In genomic region chr10:114100848-114101741, GRCh38 we compare ENCODE assay signal across 8 cellular contexts. TPM values are rescaled to one million over a fixed set of nuclear protein-coding genes. Genes with fewer than 3 reads are reported as not detected.
DNase-seq lines count a peak whose midpoint lies in the region; ATAC-seq and TF ChIP-seq lines count a peak whose summit lies in the region.

No MANE protein-coding gene starts in this region.

- ATAC-seq in GM21367 (IDR thresholded peaks at IDR 0.05; ENCODE audit: unreplicated experiment), result no peak

- H3K4me3 ChIP-seq in GM23248 (peak overlapping the region; percentile 66), SK-N-MC (no peak overlapping the region), fibroblast of mammary gland (ENCODE audit: control insufficient read depth, low read depth, low read length) (peak overlapping the region; percentile 24)

- no peaks in the 10 kb centered on the region for H3K79me2 ChIP-seq in GM23248 (ENCODE audit: insufficient read depth)

- no peaks in the 10 kb centered on the region for H3K4me1 ChIP-seq in GM23248 (ENCODE audit: insufficient read depth)

- H3F3A ChIP-seq in GM23248 (ENCODE audit: insufficient read depth), result no peaks in the 10 kb centered on the region

- in situ Hi-C loops in GM23248 (cut with MboI), result loop anchor here (10.0 kb wide), 2 partner anchors 306 to 396 kb away; no protein-coding TSS in a partner anchor

- H3K9ac ChIP-seq in GM23248 (peak overlapping the region; percentile 22; the same call in 1 of the 2 replicates), SK-N-MC (ENCODE audit: insufficient read length) (no peak overlapping the region)

- H2AFZ ChIP-seq in GM23248, result peak overlapping the region; percentile 67

- H3K9me3 Mint-ChIP-seq in nephron progenitor cell, result no peaks in the 10 kb centered on the region

- H3K4me1 Mint-ChIP-seq in nephron progenitor cell, result peaks cover 29% of the 10 kb centered on the region

- TF ChIP-seq CTCF in fibroblast of mammary gland (conservative IDR thresholded peaks at IDR 0.05; ENCODE audit: control insufficient read depth, insufficient read depth, low read depth, low read length) (no peak), nephron progenitor cell (IDR thresholded peaks at IDR 0.05) (no peak)

- no peaks in the 10 kb centered on the region for H4K20me1 ChIP-seq in GM23248 (ENCODE audit: insufficient read depth)

- peak overlapping the region; percentile 79 for H3K4me3 Mint-ChIP-seq in nephron progenitor cell

- no peak overlapping the region for H3K27ac Mint-ChIP-seq in nephron progenitor cell

- no peaks in the 10 kb centered on the region for H3K9me3 ChIP-seq in GM23248 (ENCODE audit: low read depth)
- no peaks in the 10 kb centered on the region for H3K9me3 ChIP-seq in SK-N-MC (ENCODE audit: low read depth, low read length)

- H3K36me3 ChIP-seq in GM23248 (ENCODE audit: low read depth) (no peaks in the 10 kb centered on the region), SK-N-MC (ENCODE audit: insufficient read depth, low read length) (no peaks in the 10 kb centered on the region)

- DNase-seq in GM23248, result peak; percentile 57
- no peak for DNase-seq in SK-N-MC (ENCODE audit: low read depth, low spot score)
- DNase-seq in fibroblast of mammary gland (ENCODE audit: low read depth), result peak; percentile 17
- peak; percentile 67 for DNase-seq in nephron progenitor cell
- DNase-seq in cerebellum (ENCODE audit: low spot score), result no peak
- DNase-seq in NOMO-1 treated with dmso at 0.1 percent for 144 hours (lab: John Stamatoyannopoulos, UW; ENCODE audit: unreplicated experiment), result no peak
- DNase-seq in T1000 (lab: John Stamatoyannopoulos, UW), result no peak

- 12 to 13% methylated on average over 46 to 47 of the region's 47 CpGs for WGBS in GM23248 (ENCODE audit: low coverage in 1 of 2, low lambda C conversion rate in 2 of 2, missing lambda C conversion rate in 2 of 2), 2 experiments

- peak overlapping the region; percentile 67 for H3K4me2 ChIP-seq in GM23248 (ENCODE audit: unreplicated experiment)

- no peaks in the 10 kb centered on the region for H3K9me2 ChIP-seq in GM23248 (ENCODE audit: insufficient read depth)

- H3K27me3 Mint-ChIP-seq in nephron progenitor cell (ENCODE audit: low read depth, poor library complexity), result peaks cover 22% of the 10 kb centered on the region

- H3K27ac ChIP-seq in GM23248, result no peak overlapping the region
- H3K27ac ChIP-seq in SK-N-MC, result peak overlapping the region; percentile 60; the same call in 1 of the 2 replicates

- no peaks in the 10 kb centered on the region for H3K36me3 Mint-ChIP-seq in nephron progenitor cell (ENCODE audit: low read depth)

- peaks cover 37% of the 10 kb centered on the region for H3K27me3 ChIP-seq in GM23248 (replicated peaks; ENCODE audit: insufficient read depth)

RNA-seq across cellular contexts. Expression of gene ADRB1, which starts 57.4 kb away (rescaled TPM):
- total RNA-seq in GM23248 (2014; rRNA removed; shearing (Covaris generic)), result not detected in 2 replicates
- not detected in 2 replicates for polyA plus RNA-seq in GM23248 (2016; fragmentation: Nextera tagmentation; extraction: Ambion mirVana)
- total RNA-seq in cerebellum, result 1.6 TPM

Comparison
In these comparisons a context has a peak if more than half of its experiments do, and no peak if none do; other contexts are left out.
1. DNase-seq: peak in GM23248 (single experiment), fibroblast of mammary gland (single experiment) and nephron progenitor cell (single experiment); none in SK-N-MC (single experiment), cerebellum (single experiment), NOMO-1 treated with dmso at 0.1 percent for 144 hours (single experiment) and T1000 (single experiment).